In genomic region chr3:152836269-152836668, GRCh38 we compare ENCODE assay signal across 9 cellular contexts. TPM values are rescaled to one million over a fixed set of nuclear protein-coding genes. Genes with fewer than 3 reads are reported as not detected.
DNase-seq lines count a peak whose midpoint lies in the region; ATAC-seq and TF ChIP-seq lines count a peak whose summit lies in the region.
"Had no signal": no experiment of that assay in that cellular context is flagged by ENCODE, and none has a peak within 500 bp of the region (broad histone marks: within the 10 kb centered on the region; RNA-seq: fewer than 3 reads in every experiment).

No MANE protein-coding gene starts in this region.

- H3K27me3 ChIP-seq in fibroblast of lung (ENCODE audit: control insufficient read depth, insufficient read depth, low read length) = peaks cover 10% of the 10 kb centered on the region
- H3K27me3 ChIP-seq in trophoblast cell (ENCODE audit: insufficient read depth, low read length) = peaks cover 13% of the 10 kb centered on the region

- H2BK120ac ChIP-seq in trophoblast cell (ENCODE audit: insufficient read depth, low read length, poor library complexity) = no peak overlapping the region

- intact Hi-C loops in Calu3 (cut with micrococcal nuclease; ENCODE audit: unreplicated experiment) = loop anchor here (2.0 to 10.0 kb wide), 3 partner anchors 125 to 759 kb away; no protein-coding TSS in a partner anchor

- CTCF ChIA-PET in Calu3 (lab: Charles Lee) = interaction anchor here (1.5 kb wide), 1 partner anchor 11 kb away, joined by 4 read pairs; no protein-coding TSS in a partner anchor

- no TSS peak for BruUV-seq in Calu3 (replicated peaks; lab: Mats Ljungman, UMichigan)

- no peak overlapping the region for H4K91ac ChIP-seq in trophoblast cell (ENCODE audit: low read depth, low read length)

- no peak for TF ChIP-seq CTCF in Calu3 (IDR thresholded peaks at IDR 0.05; ENCODE audit: unreplicated experiment)
- no peak for TF ChIP-seq CTCF in fibroblast of lung (conservative IDR thresholded peaks at IDR 0.05 in 1 of 2, IDR thresholded peaks at IDR 0.05 in 1 of 2; ENCODE audit: low read depth in 1 of 2, low read length in 2 of 2)
- no peak for TF ChIP-seq CTCF in GM10266 (IDR thresholded peaks at IDR 0.05; ENCODE audit: control insufficient read depth, insufficient read depth, low read depth, missing control alignments)

- H3K79me2 ChIP-seq in fibroblast of lung (ENCODE audit: control insufficient read depth, insufficient read depth, low read length) (no peaks in the 10 kb centered on the region), trophoblast cell (ENCODE audit: control insufficient read depth, insufficient read depth, low read length, poor library complexity) (no peaks in the 10 kb centered on the region)

- H3K4me3 ChIP-seq in SK-N-MC (peak overlapping the region; percentile 92), fibroblast of lung (replicated peaks in 1 of 4; ENCODE audit: control extremely low read depth in 1 of 4, insufficient read depth in 1 of 4, low read depth in 3 of 4, low read length in 4 of 4) (peak overlapping the region in 3 of 4 experiments; percentile 69 to 80 (median 73)), trophoblast cell (ENCODE audit: low read depth, low read length) (no peak overlapping the region)

- H3K27ac ChIP-seq in SK-N-MC = no peak overlapping the region
- H3K27ac ChIP-seq in fibroblast of lung (ENCODE audit: insufficient read depth, low read length) = no peak overlapping the region
- no peak overlapping the region for H3K27ac ChIP-seq in trophoblast cell (ENCODE audit: low read depth, low read length)

- ATAC-seq in HG03457 (IDR thresholded peaks at IDR 0.05; ENCODE audit: unreplicated experiment) = no peak

- no peaks in the 10 kb centered on the region for H3K27me3 Mint-ChIP-seq in Calu3 (ENCODE audit: unreplicated experiment)

- no peak overlapping the region for H2BK5ac ChIP-seq in trophoblast cell (ENCODE audit: low read depth, low read length, poor library complexity)

- H3K9ac ChIP-seq in SK-N-MC (ENCODE audit: insufficient read length) (no peak overlapping the region), fibroblast of lung (ENCODE audit: insufficient read depth, low read length) (no peak overlapping the region), trophoblast cell (ENCODE audit: low read length) (no peak overlapping the region)

- no peak overlapping the region for H4K12ac ChIP-seq in trophoblast cell (ENCODE audit: low read depth, low read length)

- H3K4ac ChIP-seq in trophoblast cell (ENCODE audit: low read depth, low read length) = no peak overlapping the region

- H3K79me1 ChIP-seq in trophoblast cell (ENCODE audit: low read length) = no peaks in the 10 kb centered on the region

- peak overlapping the region; percentile 85 for H3K4me3 Mint-ChIP-seq in Calu3 (ENCODE audit: low read depth, unreplicated experiment)

- no peak overlapping the region for H2AK5ac ChIP-seq in trophoblast cell (ENCODE audit: low read length)

- H2AFZ ChIP-seq in fibroblast of lung (ENCODE audit: low read length) (no peak overlapping the region), trophoblast cell (ENCODE audit: insufficient read depth, low read length, poor library complexity) (no peak overlapping the region)

- H4K20me1 ChIP-seq in fibroblast of lung (ENCODE audit: control insufficient read depth, extremely low read depth, insufficient read depth, low read length) = no peaks in the 10 kb centered on the region

- no CpG with 5 or more reads among the region's 14 CpGs for WGBS in trophoblast cell (ENCODE audit: extremely low coverage, insufficient coverage, insufficient read length)

- DNase-seq in Calu3 = no peak
- no peak for DNase-seq in SK-N-MC (ENCODE audit: low read depth, low spot score)
- DNase-seq in fibroblast of lung (ENCODE audit: low read depth in 2 of 2) = no peak
- no peak for DNase-seq in trophoblast cell
- DNase-seq in COR-L47 (lab: John Stamatoyannopoulos, UW) = no peak
- no peak for DNase-seq in GM10266 (ENCODE audit: extremely low spot score)
- DNase-seq in globus pallidus (ENCODE audit: low spot score) = no peak
- DNase-seq: IMR-90 had no signal

- H3K4me2 ChIP-seq in fibroblast of lung (ENCODE audit: extremely low read depth, insufficient read depth, low read length) = peak overlapping the region; percentile 71
- H3K4me2 ChIP-seq in trophoblast cell (ENCODE audit: low read length) = peak overlapping the region; percentile 100

- no peak overlapping the region for H3K14ac ChIP-seq in trophoblast cell (ENCODE audit: low read length)

- H3K4me1 ChIP-seq in fibroblast of lung (ENCODE audit: control insufficient read depth, extremely low read depth, insufficient read depth, low read length) = no peaks in the 10 kb centered on the region
- peaks cover 0 to 3% of the 10 kb centered on the region in 2 experiments for H3K4me1 ChIP-seq in trophoblast cell (ENCODE audit: control insufficient read depth in 1 of 2, insufficient read depth in 2 of 2, low read length in 2 of 2)

- peaks cover 49% of the 10 kb centered on the region for H3K4me1 Mint-ChIP-seq in Calu3 (ENCODE audit: low read depth, unreplicated experiment)

- H3K36me3 Mint-ChIP-seq in Calu3 (ENCODE audit: insufficient read depth, unreplicated experiment) = peaks cover 26% of the 10 kb centered on the region

- no peak overlapping the region for H2BK12ac ChIP-seq in trophoblast cell (ENCODE audit: low read length)

- H3K27ac Mint-ChIP-seq in Calu3 (ENCODE audit: unreplicated experiment) = peak overlapping the region; percentile 46

- H3K9me3 Mint-ChIP-seq in Calu3 (ENCODE audit: low read depth, unreplicated experiment) = no peaks in the 10 kb centered on the region

- H3K23ac ChIP-seq in trophoblast cell (ENCODE audit: low read length) = no peak overlapping the region

- H3K36me3 ChIP-seq in SK-N-MC (ENCODE audit: insufficient read depth, low read length) (no peaks in the 10 kb centered on the region), fibroblast of lung (ENCODE audit: control insufficient read depth, insufficient read depth, low read length) (no peaks in the 10 kb centered on the region), trophoblast cell (ENCODE audit: control insufficient read depth in 1 of 2, insufficient read depth in 2 of 2, low read length in 2 of 2) (no peaks in the 10 kb centered on the region)

- no peak overlapping the region for H4K8ac ChIP-seq in trophoblast cell (ENCODE audit: low read depth, low read length)

- H3K9me3 ChIP-seq in SK-N-MC (ENCODE audit: low read depth, low read length) (no peaks in the 10 kb centered on the region), fibroblast of lung (ENCODE audit: control insufficient read depth, insufficient read depth, low read depth, low read length) (no peaks in the 10 kb centered on the region), trophoblast cell (ENCODE audit: insufficient read depth, low read depth, low read length) (peaks cover 2% of the 10 kb centered on the region)

- no peak overlapping the region for H3K18ac ChIP-seq in trophoblast cell (ENCODE audit: low read length)

RNA-seq across cellular contexts. Expression of gene P2RY1, which starts 1.3 kb away (rescaled TPM):
- 19.6 and 21.0 TPM in 2 replicates for total RNA-seq in Calu3 (2022)
- total RNA-seq in fibroblast of lung = 3.6 and 7.6 TPM in 2 replicates
- 0.62 and 1.1 TPM in 2 replicates for polyA plus RNA-seq in fibroblast of lung
- polyA plus RNA-seq in fibroblast of lung (2012) = 0.52 and 1.1 TPM in 2 replicates
- 0.15 and 0.20 TPM in 2 replicates for polyA minus RNA-seq in fibroblast of lung (ENCODE audit: low replicate concordance)
- 0.10 and 0.12 TPM in 2 replicates for polyA plus RNA-seq in trophoblast cell (2013)
- total RNA-seq: IMR-90 had no signal
- polyA plus RNA-seq: IMR-90 had no signal
